Comparison of ENCODE assay signal across 1 cellular context in the genomic region with DNA sequence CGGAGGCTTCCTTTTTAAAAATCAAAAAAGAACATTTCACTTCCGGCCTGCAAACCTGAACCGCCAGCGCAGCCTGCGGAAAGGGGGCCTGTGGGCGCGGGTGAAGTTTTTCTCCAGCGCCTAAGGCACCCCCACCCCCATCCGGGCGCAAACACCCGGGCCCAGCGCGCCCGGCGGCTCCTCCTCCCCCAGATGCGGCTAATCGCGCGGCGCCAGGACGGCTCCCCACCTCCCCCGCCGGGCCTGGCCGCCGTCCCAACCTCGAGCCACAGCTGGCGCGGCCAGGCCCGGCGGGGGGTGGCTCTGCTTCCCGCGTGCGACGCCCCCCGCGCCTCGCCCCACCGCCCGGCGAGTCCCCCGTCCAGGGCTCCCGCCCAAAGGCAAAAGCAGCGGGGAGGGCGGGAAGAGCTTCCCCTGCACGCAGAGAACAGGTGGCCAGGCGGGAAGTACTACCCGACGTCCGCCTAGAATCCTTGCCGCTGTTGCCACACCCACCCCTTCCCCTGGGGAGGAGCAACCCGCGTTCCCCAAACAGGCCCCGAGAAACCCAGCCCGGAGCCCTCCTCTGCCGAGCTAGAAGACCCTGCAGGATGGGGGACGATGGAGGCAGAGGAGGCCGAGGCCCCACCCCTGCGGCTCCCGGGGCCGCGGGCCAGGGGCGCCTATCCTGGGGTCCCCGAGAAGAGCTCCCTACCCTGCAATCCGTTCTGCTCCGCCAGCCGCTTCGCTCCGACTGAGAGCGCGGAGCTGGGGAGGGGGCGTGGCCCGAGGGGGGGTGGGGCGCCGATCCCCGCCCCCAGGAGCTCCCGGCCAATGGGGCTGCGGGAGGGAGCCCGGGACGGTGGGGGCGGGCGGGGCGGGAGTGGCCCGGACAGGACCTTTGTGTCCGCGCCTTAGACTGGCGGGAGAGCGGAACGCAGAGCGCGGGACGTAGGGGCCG.
TF ChIP-seq lines count a peak whose summit lies in the region.

A gene (minus strand): TSS at position 735 of the 940 bp plus-strand sequence. CDS start 9,678 bp downstream, outside the sequence.

TF ChIP-seq in K562, 482 proteins besides CTCF, POLR2A, EP300 and RAD21 (continued from another document):
- TF ChIP-seq, protein P1, sequence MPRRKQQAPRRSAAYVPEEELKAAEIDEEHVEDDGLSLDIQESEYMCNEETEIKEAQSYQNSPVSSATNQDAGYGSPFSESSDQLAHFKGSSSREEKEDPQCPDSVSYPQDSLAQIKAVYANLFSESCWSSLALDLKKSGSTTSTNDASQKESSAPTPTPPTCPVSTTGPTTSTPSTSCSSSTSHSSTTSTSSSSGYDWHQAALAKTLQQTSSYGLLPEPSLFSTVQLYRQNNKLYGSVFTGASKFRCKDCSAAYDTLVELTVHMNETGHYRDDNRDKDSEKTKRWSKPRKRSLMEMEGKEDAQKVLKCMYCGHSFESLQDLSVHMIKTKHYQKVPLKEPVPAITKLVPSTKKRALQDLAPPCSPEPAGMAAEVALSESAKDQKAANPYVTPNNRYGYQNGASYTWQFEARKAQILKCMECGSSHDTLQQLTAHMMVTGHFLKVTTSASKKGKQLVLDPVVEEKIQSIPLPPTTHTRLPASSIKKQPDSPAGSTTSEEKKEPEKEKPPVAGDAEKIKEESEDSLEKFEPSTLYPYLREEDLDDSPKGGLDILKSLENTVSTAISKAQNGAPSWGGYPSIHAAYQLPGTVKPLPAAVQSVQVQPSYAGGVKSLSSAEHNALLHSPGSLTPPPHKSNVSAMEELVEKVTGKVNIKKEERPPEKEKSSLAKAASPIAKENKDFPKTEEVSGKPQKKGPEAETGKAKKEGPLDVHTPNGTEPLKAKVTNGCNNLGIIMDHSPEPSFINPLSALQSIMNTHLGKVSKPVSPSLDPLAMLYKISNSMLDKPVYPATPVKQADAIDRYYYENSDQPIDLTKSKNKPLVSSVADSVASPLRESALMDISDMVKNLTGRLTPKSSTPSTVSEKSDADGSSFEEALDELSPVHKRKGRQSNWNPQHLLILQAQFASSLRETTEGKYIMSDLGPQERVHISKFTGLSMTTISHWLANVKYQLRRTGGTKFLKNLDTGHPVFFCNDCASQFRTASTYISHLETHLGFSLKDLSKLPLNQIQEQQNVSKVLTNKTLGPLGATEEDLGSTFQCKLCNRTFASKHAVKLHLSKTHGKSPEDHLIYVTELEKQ (CRISPR knock-in tag; IDR thresholded peaks at IDR 0.05): no peak
